Comparison of ENCODE assay signal across 17 cellular contexts in the genomic region with DNA sequence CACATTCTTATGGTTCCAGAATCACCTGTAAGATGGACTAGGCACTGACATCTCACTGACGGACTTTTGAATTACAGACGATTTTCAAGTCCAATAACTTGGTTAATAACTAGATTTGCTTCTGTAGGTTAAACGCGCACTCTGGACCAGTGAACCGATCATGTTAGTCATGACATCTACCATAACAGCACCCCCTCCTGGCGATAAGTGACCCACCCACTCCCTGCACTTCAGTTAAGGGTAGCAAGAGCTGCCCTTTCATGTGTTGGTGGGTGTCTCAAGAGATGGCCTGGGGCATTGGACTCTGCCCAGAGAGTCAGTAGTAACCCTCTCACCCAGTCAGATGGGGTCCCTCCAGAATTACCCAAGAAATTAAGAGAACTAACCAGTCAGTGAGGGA. TPM values are rescaled to one million over a fixed set of nuclear protein-coding genes. Genes with fewer than 3 reads are reported as not detected.
DNase-seq lines count a peak whose midpoint lies in the region; ATAC-seq and TF ChIP-seq lines count a peak whose summit lies in the region.
"Had no signal": no experiment of that assay in that cellular context is flagged by ENCODE, and none has a peak within 500 bp of the region (broad histone marks: within the 10 kb centered on the region; RNA-seq: fewer than 3 reads in every experiment).

No MANE protein-coding gene starts in this region.

- peak; percentile 11 for DNase-seq in activated naive CD8-positive, alpha-beta T cell treated with anti-CD3 and anti-CD28 coated beads, Interleukin-2, amount 50 U/mL, for 24 hours
- DNase-seq in activated naive CD8-positive, alpha-beta T cell treated with anti-CD3 and anti-CD28 coated beads for 36 hours: no peak
- DNase-seq in HFF-Myc (ENCODE audit: extremely low read depth, low read depth) (no peak), SK-MEL-5 (ENCODE audit: low read depth, low spot score) (peak; percentile 56), progenitor cell of endocrine pancreas (ENCODE audit: low spot score, unreplicated experiment) (no peak), chondrocyte (ENCODE audit: low spot score) (no peak)
- DNase-seq in activated CD4-positive, CD25-positive, alpha-beta regulatory T cell treated with anti-CD3 and anti-CD28 coated beads, Interleukin-2, amount 50 U/mL, for 72 hours: no peak
- DNase-seq: AML-193; foreskin keratinocyte; islet precursor cell; NCI-H1105; NCI-H524; stimulated activated CD4-positive, alpha-beta T cell treated with anti-CD3 and anti-CD28 coated beads, Interleukin-4, amount 100 ng/mL, for 4 hours; stimulated activated naive CD4-positive, alpha-beta T cell had no signal

- H3K4me3 Mint-ChIP-seq in activated naive CD8-positive, alpha-beta T cell treated with anti-CD3 and anti-CD28 coated beads, Interleukin-2, amount 50 U/mL, for 24 hours: no peak overlapping the region
- no peak overlapping the region for H3K4me3 Mint-ChIP-seq in activated naive CD8-positive, alpha-beta T cell treated with anti-CD3 and anti-CD28 coated beads for 36 hours
- no peak overlapping the region for H3K4me3 Mint-ChIP-seq in progenitor cell of endocrine pancreas (ENCODE audit: low read depth)
- no peak overlapping the region for H3K4me3 Mint-ChIP-seq in chondrocyte (ENCODE audit: unreplicated experiment)

- H3K27me3 Mint-ChIP-seq in activated naive CD8-positive, alpha-beta T cell treated with anti-CD3 and anti-CD28 coated beads, Interleukin-2, amount 50 U/mL, for 24 hours: peaks cover 50% of the 10 kb centered on the region
- H3K27me3 Mint-ChIP-seq in activated naive CD8-positive, alpha-beta T cell treated with anti-CD3 and anti-CD28 coated beads for 36 hours: peaks cover 70% of the 10 kb centered on the region
- H3K27me3 Mint-ChIP-seq in progenitor cell of endocrine pancreas: peaks cover 34% of the 10 kb centered on the region
- H3K27me3 Mint-ChIP-seq in chondrocyte (ENCODE audit: low read depth): peaks cover 42% of the 10 kb centered on the region

- H3K4me1 Mint-ChIP-seq in activated naive CD8-positive, alpha-beta T cell treated with anti-CD3 and anti-CD28 coated beads, Interleukin-2, amount 50 U/mL, for 24 hours: no peaks in the 10 kb centered on the region
- no peaks in the 10 kb centered on the region for H3K4me1 Mint-ChIP-seq in activated naive CD8-positive, alpha-beta T cell treated with anti-CD3 and anti-CD28 coated beads for 36 hours
- H3K4me1 Mint-ChIP-seq in progenitor cell of endocrine pancreas (ENCODE audit: low read depth): peaks cover 4% of the 10 kb centered on the region
- H3K4me1 Mint-ChIP-seq in chondrocyte (ENCODE audit: low read depth): no peaks in the 10 kb centered on the region

- in situ Hi-C loops in SK-MEL-5 (cut with HindIII; ENCODE audit: low pct_unique_long_range_greater_than_20kb, low sequenced_read_pairs): no loop called here

- no peaks in the 10 kb centered on the region for H3K36me3 Mint-ChIP-seq in activated naive CD8-positive, alpha-beta T cell treated with anti-CD3 and anti-CD28 coated beads, Interleukin-2, amount 50 U/mL, for 24 hours (ENCODE audit: low read depth)
- no peaks in the 10 kb centered on the region for H3K36me3 Mint-ChIP-seq in activated naive CD8-positive, alpha-beta T cell treated with anti-CD3 and anti-CD28 coated beads for 36 hours
- H3K36me3 Mint-ChIP-seq in progenitor cell of endocrine pancreas (ENCODE audit: insufficient read depth) (no peaks in the 10 kb centered on the region), chondrocyte (ENCODE audit: low read depth) (no peaks in the 10 kb centered on the region)

- ATAC-seq in activated naive CD8-positive, alpha-beta T cell treated with anti-CD3 and anti-CD28 coated beads, Interleukin-2, amount 50 U/mL, for 24 hours: no peak
- ATAC-seq in GM21423 (IDR thresholded peaks at IDR 0.05; ENCODE audit: unreplicated experiment): no peak
- ATAC-seq: foreskin keratinocyte had no signal

- H3K27ac Mint-ChIP-seq in activated naive CD8-positive, alpha-beta T cell treated with anti-CD3 and anti-CD28 coated beads, Interleukin-2, amount 50 U/mL, for 24 hours: no peak overlapping the region
- H3K27ac Mint-ChIP-seq in activated naive CD8-positive, alpha-beta T cell treated with anti-CD3 and anti-CD28 coated beads for 36 hours: no peak overlapping the region
- H3K27ac Mint-ChIP-seq in progenitor cell of endocrine pancreas (no peak overlapping the region), chondrocyte (ENCODE audit: unreplicated experiment) (no peak overlapping the region)

- H3K9me3 Mint-ChIP-seq in activated naive CD8-positive, alpha-beta T cell treated with anti-CD3 and anti-CD28 coated beads, Interleukin-2, amount 50 U/mL, for 24 hours: no peaks in the 10 kb centered on the region
- no peaks in the 10 kb centered on the region for H3K9me3 Mint-ChIP-seq in activated naive CD8-positive, alpha-beta T cell treated with anti-CD3 and anti-CD28 coated beads for 36 hours
- peaks cover 3% of the 10 kb centered on the region for H3K9me3 Mint-ChIP-seq in progenitor cell of endocrine pancreas (ENCODE audit: low read depth)
- no peaks in the 10 kb centered on the region for H3K9me3 Mint-ChIP-seq in chondrocyte (ENCODE audit: low read depth)

- peak; percentile 27 for TF ChIP-seq CTCF in HFF-Myc (IDR thresholded peaks at IDR 0.05; ENCODE audit: low read depth, low read length, missing control alignments)
- TF ChIP-seq CTCF in progenitor cell of endocrine pancreas (IDR thresholded peaks at IDR 0.05; ENCODE audit: unreplicated experiment): peak; percentile 22
- no peak for TF ChIP-seq CTCF in chondrocyte (IDR thresholded peaks at IDR 0.05)

- H3K4me3 ChIP-seq in HFF-Myc (replicated peaks; ENCODE audit: low read depth, low read length): no peak overlapping the region
- H3K4me3 ChIP-seq: right atrium auricular region, SJSA1 had no signal

RNA-seq across cellular contexts. Expression of a gene that starts 12.9 kb away (rescaled TPM):
- total RNA-seq in activated naive CD8-positive, alpha-beta T cell treated with anti-CD3 and anti-CD28 coated beads for 36 hours: not detected
- total RNA-seq in SK-MEL-5 (2014; rRNA removed; shearing (Covaris generic)): not detected in 2 replicates
- polyA plus RNA-seq in SK-MEL-5 (2015; cell fraction: cytosol; rRNA removed): 0.01 and 0.13 TPM in 2 replicates
- not detected in 2 replicates for polyA plus RNA-seq in SK-MEL-5 (2015; cell fraction: nucleus; rRNA removed)
- 4.2 and 4.5 TPM in 2 replicates for total RNA-seq in progenitor cell of endocrine pancreas
- total RNA-seq in chondrocyte: not detected in 3 replicates
- total RNA-seq: foreskin keratinocyte, right atrium auricular region, SJSA1 had no signal
- polyA plus RNA-seq: foreskin keratinocyte had no signal

Comparison
In these comparisons a context has a peak if more than half of its experiments do, and no peak if none do; other contexts are left out.
1. DNase-seq: peak in activated naive CD8-positive, alpha-beta T cell treated with anti-CD3 and anti-CD28 coated beads, Interleukin-2, amount 50 U/mL, for 24 hours (single experiment) and SK-MEL-5 (single experiment); none in activated naive CD8-positive, alpha-beta T cell treated with anti-CD3 and anti-CD28 coated beads for 36 hours (single experiment), HFF-Myc (single experiment), progenitor cell of endocrine pancreas (single experiment), chondrocyte (single experiment) and activated CD4-positive, CD25-positive, alpha-beta regulatory T cell treated with anti-CD3 and anti-CD28 coated beads, Interleukin-2, amount 50 U/mL, for 72 hours (single experiment).